Comparison of ENCODE assay signal across 12 cellular contexts in genomic region chr2:218895326-218895725, GRCh38. TPM values are rescaled to one million over a fixed set of nuclear protein-coding genes. Genes with fewer than 3 reads are reported as not detected.
DNase-seq lines count a peak whose midpoint lies in the region; ATAC-seq and TF ChIP-seq lines count a peak whose summit lies in the region.
"Had no signal": no experiment of that assay in that cellular context is flagged by ENCODE, and none has a peak within 500 bp of the region (broad histone marks: within the 10 kb centered on the region; RNA-seq: fewer than 3 reads in every experiment).

No MANE protein-coding gene starts in this region.

- H3K4me3 Mint-ChIP-seq in CD8-positive, alpha-beta memory T cell: peak overlapping the region in 5 of 7 donors; percentile 33 to 78 (median 69)
- peak overlapping the region; percentile 85 for H3K4me3 Mint-ChIP-seq in activated B cell treated with CpG ODN at 0.5 μM for 24 hours

- intact Hi-C loops in activated B cell treated with CpG ODN at 0.5 μM for 24 hours (cut with micrococcal nuclease) (loop anchor here (5.0 kb wide), 4 partner anchors 267 to 603 kb away; partner anchors contain the start of genes CTDSP1, DNPEP, NHEJ1 and TMBIM1), left lung (cut with DNase I) (no loop called here)

- no peaks in the 10 kb centered on the region for H3K36me3 ChIP-seq in CD8-positive, alpha-beta memory T cell (ENCODE audit: insufficient read depth, low read length)
- H3K36me3 ChIP-seq in left lung: no peaks in the 10 kb centered on the region
- H3K36me3 ChIP-seq: cardiac muscle cell had no signal

- H3K36me3 Mint-ChIP-seq in CD8-positive, alpha-beta memory T cell: peaks cover 0 to 2% (median 0%) of the 10 kb centered on the region in 3 donors
- H3K36me3 Mint-ChIP-seq in activated B cell treated with CpG ODN at 0.5 μM for 24 hours (ENCODE audit: low read depth): peaks cover 9% of the 10 kb centered on the region

- H3K9me3 ChIP-seq in CD8-positive, alpha-beta memory T cell (ENCODE audit: low read length): no peaks in the 10 kb centered on the region
- H3K9me3 ChIP-seq in left lung: no peaks in the 10 kb centered on the region

- no peak for ATAC-seq in activated B cell treated with CpG ODN at 0.5 μM for 24 hours (ENCODE audit: low read depth)
- peak; percentile 15 for ATAC-seq in left lung
- ATAC-seq in HG03280 (IDR thresholded peaks at IDR 0.05; ENCODE audit: unreplicated experiment): no peak
- no peak for ATAC-seq in HG03442 (IDR thresholded peaks at IDR 0.05; ENCODE audit: unreplicated experiment)

- peaks cover 4% of the 10 kb centered on the region for H3K27me3 ChIP-seq in CD8-positive, alpha-beta memory T cell (ENCODE audit: insufficient read depth, low read length, poor library complexity, severe bottlenecking)
- H3K27me3 ChIP-seq in left lung: peaks cover 61 to 98% of the 10 kb centered on the region in 2 donors

- POLR2A ChIA-PET in CD8-positive, alpha-beta memory T cell (lab: Charles Lee): interaction anchor here (8.3 kb wide), 1 partner anchor 13 kb away, joined by 130 read pairs; the partner anchor contains the start of gene WNT10A
- POLR2A ChIA-PET in activated B cell treated with CpG ODN at 0.5 μM for 24 hours (lab: Charles Lee) (interaction anchor here (0.6 to 13.2 kb wide), 8 partner anchors 17 to 610 kb away, joined by 3 to 969 read pairs (median 5); partner anchors contain the start of genes BCS1L, DNPEP, GLB1L and STK16), HEK293T (lab: Yijun Ruan, JAX) (interaction anchor here (1.5 kb wide), 1 partner anchor 14 kb away, joined by 5 read pairs; no protein-coding TSS in a partner anchor)

- H3K4me3 ChIP-seq in CD8-positive, alpha-beta memory T cell (ENCODE audit: low read length): no peak overlapping the region
- H3K4me3 ChIP-seq in left lung: no peak overlapping the region
- H3K4me3 ChIP-seq: cardiac muscle cell had no signal

- no peak overlapping the region for H3K27ac ChIP-seq in CD8-positive, alpha-beta memory T cell (ENCODE audit: low read depth, low read length)
- no peak overlapping the region for H3K27ac ChIP-seq in left lung
- H3K27ac ChIP-seq: cardiac muscle cell had no signal

- H3K4me1 ChIP-seq in CD8-positive, alpha-beta memory T cell (ENCODE audit: insufficient read depth, low read length): peaks cover 67% of the 10 kb centered on the region
- H3K4me1 ChIP-seq in left lung: peaks cover 18 to 42% of the 10 kb centered on the region in 2 donors

- H3K27ac Mint-ChIP-seq in CD8-positive, alpha-beta memory T cell: peak overlapping the region; percentile 54 to 99 (median 98)
- H3K27ac Mint-ChIP-seq in activated B cell treated with CpG ODN at 0.5 μM for 24 hours: peak overlapping the region; percentile 92

- H3K9me3 Mint-ChIP-seq in CD8-positive, alpha-beta memory T cell: peaks cover 0 to 2% (median 0%) of the 10 kb centered on the region in 5 donors
- no peaks in the 10 kb centered on the region for H3K9me3 Mint-ChIP-seq in activated B cell treated with CpG ODN at 0.5 μM for 24 hours
- H3K9me3 Mint-ChIP-seq: activated T-cell treated with anti-CD3 and anti-CD28 coated beads, Interleukin-2, amount 50 U/mL, for 24 hours had no signal

- peaks cover 52 to 73% (median 69%) of the 10 kb centered on the region in 3 donors for H3K4me1 Mint-ChIP-seq in CD8-positive, alpha-beta memory T cell
- peaks cover 66% of the 10 kb centered on the region for H3K4me1 Mint-ChIP-seq in activated B cell treated with CpG ODN at 0.5 μM for 24 hours

- no peak for DNase-seq in CD8-positive, alpha-beta memory T cell
- DNase-seq in H4 (ENCODE audit: low spot score): peak; percentile 4
- DNase-seq in activated B cell treated with CpG ODN at 0.5 μM for 24 hours: no peak
- DNase-seq in left lung: no peak
- no peak for DNase-seq in HEK293T (ENCODE audit: extremely low spot score)
- DNase-seq in NCI-H187 (lab: John Stamatoyannopoulos, UW): no peak
- DNase-seq: activated T-cell treated with anti-CD3 and anti-CD28 coated beads, Interleukin-2, amount 50 U/mL, for 24 hours; NCI-H774; T-helper 9 cell had no signal

- H3K27me3 Mint-ChIP-seq in CD8-positive, alpha-beta memory T cell: peaks cover under 1 to 21% of the 10 kb centered on the region in 2 donors
- peaks cover 2% of the 10 kb centered on the region for H3K27me3 Mint-ChIP-seq in activated B cell treated with CpG ODN at 0.5 μM for 24 hours

- TF ChIP-seq CTCF in activated B cell treated with CpG ODN at 0.5 μM for 24 hours (IDR thresholded peaks at IDR 0.05) (no peak), left lung (IDR thresholded peaks at IDR 0.05) (no peak)

- CTCF ChIA-PET in CD8-positive, alpha-beta memory T cell (lab: Charles Lee): interaction anchor here (15.8 kb wide), 1 partner anchor 16 kb away, joined by 1010 read pairs; the partner anchor contains the start of gene WNT10A
- CTCF ChIA-PET in activated B cell treated with CpG ODN at 0.5 μM for 24 hours (lab: Charles Lee): interaction anchor here (17.0 kb wide), 1 partner anchor 16 kb away, joined by 1062 read pairs; the partner anchor contains the start of gene WNT10A
- CTCF ChIA-PET in HEK293T (lab: Yijun Ruan, JAX): interaction anchor here (0.9 to 3.8 kb wide), 2 partner anchors 8 to 19 kb away, joined by 4 to 27 read pairs; no protein-coding TSS in a partner anchor

TF ChIP-seq in HEK293T, 16 proteins besides CTCF, POLR2A, EP300 and RAD21:
- TF ChIP-seq FOXM1 (IDR thresholded peaks at IDR 0.05; ENCODE audit: borderline replicate concordance): no peak
- no peak for TF ChIP-seq ELF4 (IDR thresholded peaks at IDR 0.05)
- no peak for TF ChIP-seq LEF1 (IDR thresholded peaks at IDR 0.05; ENCODE audit: borderline replicate concordance)
- TF ChIP-seq HDGF (IDR thresholded peaks at IDR 0.05; ENCODE audit: borderline replicate concordance): no peak
- TF ChIP-seq FOXK2 (IDR thresholded peaks at IDR 0.05): no peak
- TF ChIP-seq FOXA1 (IDR thresholded peaks at IDR 0.05): no peak
- no peak for TF ChIP-seq ARNT (IDR thresholded peaks at IDR 0.05)

RNA-seq across cellular contexts. Expression of gene WNT10A, which starts 14.7 kb away (rescaled TPM):
- total RNA-seq in CD8-positive, alpha-beta memory T cell: 1 to 10 TPM; 1.0 to 1.5 TPM
- polyA plus RNA-seq in CD8-positive, alpha-beta memory T cell: 1.1 TPM
- 0.12 TPM in 1 of 2 replicates, not detected in the other for total RNA-seq in H4 (2014; rRNA removed; shearing (Covaris generic))
- total RNA-seq in activated B cell treated with CpG ODN at 0.5 μM for 24 hours: 26.9 and 31.8 TPM in 2 replicates
- 1 to 10 TPM in 1 of 2 donors, under 1 TPM in 1; 0.47 to 1.1 TPM for total RNA-seq in left lung
- total RNA-seq: cardiac muscle cell had no signal
- polyA plus RNA-seq: cardiac muscle cell had no signal

RNA-seq across cellular contexts. Expression of gene WNT6, which starts 35.7 kb away (rescaled TPM):
- total RNA-seq in CD8-positive, alpha-beta memory T cell: under 1 TPM; 0.27 to 0.42 TPM
- 0.39 TPM for polyA plus RNA-seq in CD8-positive, alpha-beta memory T cell
- total RNA-seq in H4 (2014; rRNA removed; shearing (Covaris generic)): 0.21 and 2.1 TPM in 2 replicates
- total RNA-seq in activated B cell treated with CpG ODN at 0.5 μM for 24 hours (0.83 and 0.89 TPM in 2 replicates), left lung (not detected)
- total RNA-seq: cardiac muscle cell had no signal

Comparison
In these comparisons a context has a peak if more than half of its experiments do, and no peak if none do; other contexts are left out.
1. RNA of gene WNT10A, which starts 14.7 kb away (total RNA-seq): 26.9 to 31.8 TPM in activated B cell treated with CpG ODN at 0.5 μM for 24 hours; 1.0 to 1.5 TPM in CD8-positive, alpha-beta memory T cell, 0.47 to 1.1 TPM in left lung and 0.12 TPM in H4; every median in the first group is over 10 times any median in the second.